In the genomic region with DNA sequence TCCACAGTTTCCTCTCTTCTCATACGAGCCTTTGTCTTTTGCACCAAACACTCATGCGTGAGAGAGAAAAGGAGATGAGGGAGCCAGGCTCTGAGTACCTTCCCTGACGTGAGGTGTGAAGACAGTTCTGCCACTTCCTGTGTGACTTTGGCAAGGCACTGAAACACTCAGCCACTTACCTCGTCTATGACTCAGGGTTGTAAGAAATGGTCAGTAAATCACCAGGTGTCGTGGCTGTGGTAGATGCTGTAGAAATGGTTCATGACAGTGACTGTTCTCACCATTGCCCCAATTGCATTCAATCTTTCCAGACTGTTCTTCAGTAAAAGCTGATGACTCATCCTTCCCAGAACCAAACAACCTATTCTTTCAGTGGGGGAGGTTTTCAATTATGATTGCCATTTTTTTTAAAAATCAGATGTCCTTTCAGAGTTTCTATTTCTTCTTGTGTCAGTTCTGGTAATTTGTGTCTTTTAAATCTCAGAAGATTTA, we compare ENCODE assay signal across 8 cellular contexts. TPM values are rescaled to one million over a fixed set of nuclear protein-coding genes. Genes with fewer than 3 reads are reported as not detected.
DNase-seq lines count a peak whose midpoint lies in the region; ATAC-seq, FAIRE-seq and TF ChIP-seq lines count a peak whose summit lies in the region.

No MANE protein-coding gene starts in this region.

- no peak overlapping the region for H3K18ac ChIP-seq in neuronal stem cell (ENCODE audit: low read length)

- H3K4me3 ChIP-seq in bronchial epithelial cell (ENCODE audit: low read depth, low read length) (no peak overlapping the region), neuronal stem cell (ENCODE audit: low read length in 2 of 2) (no peak overlapping the region), SJCRH30 (no peak overlapping the region)

- TF ChIP-seq CTCF in bronchial epithelial cell (IDR thresholded peaks at IDR 0.05; ENCODE audit: insufficient read depth, low read length, severe bottlenecking), result no peak

- H2AFZ ChIP-seq in neuronal stem cell (ENCODE audit: low read length), result no peak overlapping the region

- no peak for FAIRE-seq in bronchial epithelial cell (lab: Jason Lieb, UNC)

- WGBS in neuronal stem cell (ENCODE audit: extremely low coverage in 2 of 2, insufficient read length in 2 of 2, insufficient replicate concordance in 1 of 2), 2 donors, result no CpG with 5 or more reads among the region's 5 CpGs

- H2BK120ac ChIP-seq in neuronal stem cell (ENCODE audit: low read depth, low read length), result no peak overlapping the region

- H3K4me1 ChIP-seq in neuronal stem cell (ENCODE audit: control insufficient read depth in 2 of 2, insufficient read depth in 1 of 2, low read depth in 1 of 2, low read length in 2 of 2) (peaks cover 0 to 5% of the 10 kb centered on the region in 2 donors), SJCRH30 (no peaks in the 10 kb centered on the region; the same call in 1 of the 2 replicates)

- no peak overlapping the region for H4K91ac ChIP-seq in neuronal stem cell (ENCODE audit: low read depth, low read length, poor library complexity)

- H3K79me1 ChIP-seq in neuronal stem cell (ENCODE audit: low read depth, low read length), result peaks cover 2% of the 10 kb centered on the region

- no peak overlapping the region for H3K9ac ChIP-seq in neuronal stem cell (ENCODE audit: low read depth, low read length, poor library complexity)

- DNase-seq in activated naive CD4-positive, alpha-beta T cell treated with Interleukin-2 at 50 U/mL for 16 hours, result peak; percentile 56
- no peak for DNase-seq in activated naive CD4-positive, alpha-beta T cell (lab: John Stamatoyannopoulos, UW)
- DNase-seq in RKO (ENCODE audit: low spot score) (peak; percentile 67), bronchial epithelial cell (ENCODE audit: low read depth) (peak; percentile 15), neuronal stem cell (ENCODE audit: low spot score) (no peak), SJCRH30 (no peak), 8988T (no peak)
- peak; percentile 53 for DNase-seq in stimulated activated naive CD8-positive, alpha-beta T cell treated with anti-CD3 and anti-CD28 coated beads, Interleukin-15, Interleukin-2, amounts not matched to agents 100 U/mL and 50 U/mL, for 24 hours

- H2BK12ac ChIP-seq in neuronal stem cell (ENCODE audit: low read length), result no peak overlapping the region

- H3K27ac ChIP-seq in neuronal stem cell (replicated peaks; ENCODE audit: low read length) (no peak overlapping the region), SJCRH30 (no peak overlapping the region)

- no peak overlapping the region for H3K4me2 ChIP-seq in neuronal stem cell (ENCODE audit: insufficient read depth, low read length, poor library complexity, severe bottlenecking)

- no peaks in the 10 kb centered on the region for H3K36me3 ChIP-seq in bronchial epithelial cell (ENCODE audit: control insufficient read depth, insufficient read depth, low read length)
- H3K36me3 ChIP-seq in neuronal stem cell (replicated peaks in 1 of 2; ENCODE audit: control insufficient read depth in 2 of 2, insufficient read depth in 2 of 2, low read length in 2 of 2), result no peaks in the 10 kb centered on the region
- no peaks in the 10 kb centered on the region for H3K36me3 ChIP-seq in SJCRH30

- peak; percentile 99 for ATAC-seq in stimulated activated naive CD8-positive, alpha-beta T cell treated with anti-CD3 and anti-CD28 coated beads, Interleukin-15, Interleukin-2, amounts not matched to agents 100 U/mL and 50 U/mL, for 24 hours

- H4K8ac ChIP-seq in neuronal stem cell (ENCODE audit: low read depth, low read length), result no peak overlapping the region

- no peak overlapping the region for H3K23ac ChIP-seq in neuronal stem cell (ENCODE audit: low read depth, low read length, poor library complexity)

- H2AK5ac ChIP-seq in neuronal stem cell (ENCODE audit: low read depth, low read length), result no peak overlapping the region

- no peak overlapping the region for H2BK15ac ChIP-seq in neuronal stem cell (ENCODE audit: low read length)

- no peak overlapping the region for H3K14ac ChIP-seq in neuronal stem cell (ENCODE audit: low read length)

- no peak overlapping the region for H2BK5ac ChIP-seq in neuronal stem cell (ENCODE audit: low read length)

- H3K4ac ChIP-seq in neuronal stem cell (ENCODE audit: low read length), result no peak overlapping the region

- H3K27me3 ChIP-seq in bronchial epithelial cell (ENCODE audit: control insufficient read depth, insufficient read depth, low read length) (no peaks in the 10 kb centered on the region), neuronal stem cell (ENCODE audit: control insufficient read depth in 3 of 3, insufficient read depth in 3 of 3, low read depth in 1 of 3, low read length in 3 of 3) (peaks cover 0 to 14% (median 0%) of the 10 kb centered on the region in 3 experiments), SJCRH30 (no peaks in the 10 kb centered on the region)

- H3K9me3 ChIP-seq in neuronal stem cell (replicated peaks in 1 of 2; ENCODE audit: control insufficient read depth in 2 of 2, insufficient read depth in 1 of 2, low read depth in 1 of 2, low read length in 2 of 2), result peaks cover 8 to 9% of the 10 kb centered on the region in 2 donors
- no peaks in the 10 kb centered on the region for H3K9me3 ChIP-seq in SJCRH30 (replicated peaks)

RNA-seq across cellular contexts. Expression of a gene that starts 49.2 kb away (rescaled TPM):
- 0.13 and 0.26 TPM in 2 replicates for total RNA-seq in bronchial epithelial cell
- 8.3 TPM for polyA plus RNA-seq in neuronal stem cell (2013, experiment 1 of 2)
- polyA plus RNA-seq in neuronal stem cell (2013, experiment 2 of 2), result 8.0 TPM
- 1.8 and 3.5 TPM in 2 replicates for total RNA-seq in SJCRH30 (2014; rRNA removed; shearing (Covaris generic))

Comparison
In these comparisons a context has a peak if more than half of its experiments do, and no peak if none do; other contexts are left out.
1. DNase-seq: peak in activated naive CD4-positive, alpha-beta T cell treated with Interleukin-2 at 50 U/mL for 16 hours (single experiment), RKO (single experiment), bronchial epithelial cell (single experiment) and stimulated activated naive CD8-positive, alpha-beta T cell treated with anti-CD3 and anti-CD28 coated beads, Interleukin-15, Interleukin-2, amounts not matched to agents 100 U/mL and 50 U/mL, for 24 hours (single experiment); none in activated naive CD4-positive, alpha-beta T cell (0 of 4), neuronal stem cell (single experiment), SJCRH30 (0 of 2) and 8988T (single experiment).